3 cellular contexts compared by ENCODE assay signal in the genomic region with DNA sequence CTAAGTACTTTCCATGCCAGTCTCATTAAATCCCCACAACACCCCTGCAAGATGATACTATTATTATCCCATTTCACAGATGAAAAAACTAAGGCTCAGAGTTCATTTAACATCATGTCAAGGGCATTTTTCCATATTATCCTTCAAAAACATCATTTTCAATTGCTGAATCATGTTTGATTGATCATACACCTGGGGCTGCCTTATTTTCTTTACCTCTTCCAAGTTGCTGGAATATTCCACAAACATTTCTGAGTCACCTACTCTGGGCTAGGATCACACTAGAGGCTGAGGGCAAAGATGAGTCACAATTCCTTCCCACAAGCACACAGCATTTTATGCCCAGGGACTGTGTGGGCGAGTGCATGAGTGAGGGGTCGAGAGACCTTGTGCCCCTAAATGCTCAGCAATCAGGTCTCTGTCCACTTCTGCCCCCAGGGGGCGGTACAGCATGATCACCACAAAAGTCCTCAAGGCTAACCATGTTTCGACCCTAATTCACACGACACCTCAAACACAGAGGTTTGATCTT.
TF ChIP-seq lines count a peak whose summit lies in the region.

No MANE protein-coding gene starts in this region.

TF ChIP-seq in A549, 52 proteins besides CTCF, POLR2A, EP300 and RAD21:
- TF ChIP-seq, protein P1, sequence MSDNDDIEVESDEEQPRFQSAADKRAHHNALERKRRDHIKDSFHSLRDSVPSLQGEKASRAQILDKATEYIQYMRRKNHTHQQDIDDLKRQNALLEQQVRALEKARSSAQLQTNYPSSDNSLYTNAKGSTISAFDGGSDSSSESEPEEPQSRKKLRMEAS (IDR thresholded peaks at IDR 0.05), result 0 out of 2 replicates have a peak, but pooled peaks have one; percentile 21
- TF ChIP-seq FOSL2 (IDR thresholded peaks at IDR 0.05) (no peak), FOSL2 (CRISPR knock-in tag; IDR thresholded peaks at IDR 0.05) (peak; percentile 78), CBX2 (IDR thresholded peaks at IDR 0.05; ENCODE audit: borderline replicate concordance, low read depth) (no peak)

TF ChIP-seq in SK-N-SH treated with all-trans-retinoic acid at 6 μM for 48 hours, 23 proteins besides CTCF, POLR2A, EP300 and RAD21:
- TF ChIP-seq ESRRG (CRISPR knock-in tag; IDR thresholded peaks at IDR 0.05) (no peak), TCF4 (CRISPR knock-in tag; IDR thresholded peaks at IDR 0.05; ENCODE audit: borderline replicate concordance) (no peak), SNAI2 (CRISPR knock-in tag; IDR thresholded peaks at IDR 0.05) (no peak), ZNF70 (CRISPR knock-in tag; IDR thresholded peaks at IDR 0.05) (no peak), RARB (CRISPR knock-in tag; IDR thresholded peaks at IDR 0.05) (no peak), TOX (CRISPR knock-in tag; IDR thresholded peaks at IDR 0.05; ENCODE audit: borderline replicate concordance) (no peak), ISL1 (CRISPR knock-in tag; IDR thresholded peaks at IDR 0.05) (no peak), ZFP30 (CRISPR knock-in tag; IDR thresholded peaks at IDR 0.05) (no peak), ZC3H10 (CRISPR knock-in tag; IDR thresholded peaks at IDR 0.05) (no peak)
- TF ChIP-seq, protein P2, sequence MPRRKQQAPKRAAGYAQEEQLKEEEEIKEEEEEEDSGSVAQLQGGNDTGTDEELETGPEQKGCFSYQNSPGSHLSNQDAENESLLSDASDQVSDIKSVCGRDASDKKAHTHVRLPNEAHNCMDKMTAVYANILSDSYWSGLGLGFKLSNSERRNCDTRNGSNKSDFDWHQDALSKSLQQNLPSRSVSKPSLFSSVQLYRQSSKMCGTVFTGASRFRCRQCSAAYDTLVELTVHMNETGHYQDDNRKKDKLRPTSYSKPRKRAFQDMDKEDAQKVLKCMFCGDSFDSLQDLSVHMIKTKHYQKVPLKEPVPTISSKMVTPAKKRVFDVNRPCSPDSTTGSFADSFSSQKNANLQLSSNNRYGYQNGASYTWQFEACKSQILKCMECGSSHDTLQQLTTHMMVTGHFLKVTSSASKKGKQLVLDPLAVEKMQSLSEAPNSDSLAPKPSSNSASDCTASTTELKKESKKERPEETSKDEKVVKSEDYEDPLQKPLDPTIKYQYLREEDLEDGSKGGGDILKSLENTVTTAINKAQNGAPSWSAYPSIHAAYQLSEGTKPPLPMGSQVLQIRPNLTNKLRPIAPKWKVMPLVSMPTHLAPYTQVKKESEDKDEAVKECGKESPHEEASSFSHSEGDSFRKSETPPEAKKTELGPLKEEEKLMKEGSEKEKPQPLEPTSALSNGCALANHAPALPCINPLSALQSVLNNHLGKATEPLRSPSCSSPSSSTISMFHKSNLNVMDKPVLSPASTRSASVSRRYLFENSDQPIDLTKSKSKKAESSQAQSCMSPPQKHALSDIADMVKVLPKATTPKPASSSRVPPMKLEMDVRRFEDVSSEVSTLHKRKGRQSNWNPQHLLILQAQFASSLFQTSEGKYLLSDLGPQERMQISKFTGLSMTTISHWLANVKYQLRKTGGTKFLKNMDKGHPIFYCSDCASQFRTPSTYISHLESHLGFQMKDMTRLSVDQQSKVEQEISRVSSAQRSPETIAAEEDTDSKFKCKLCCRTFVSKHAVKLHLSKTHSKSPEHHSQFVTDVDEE (CRISPR knock-in tag; IDR thresholded peaks at IDR 0.05), result no peak

TF ChIP-seq in K562, 482 proteins besides CTCF, POLR2A, EP300 and RAD21:
- TF ChIP-seq, protein P3, sequence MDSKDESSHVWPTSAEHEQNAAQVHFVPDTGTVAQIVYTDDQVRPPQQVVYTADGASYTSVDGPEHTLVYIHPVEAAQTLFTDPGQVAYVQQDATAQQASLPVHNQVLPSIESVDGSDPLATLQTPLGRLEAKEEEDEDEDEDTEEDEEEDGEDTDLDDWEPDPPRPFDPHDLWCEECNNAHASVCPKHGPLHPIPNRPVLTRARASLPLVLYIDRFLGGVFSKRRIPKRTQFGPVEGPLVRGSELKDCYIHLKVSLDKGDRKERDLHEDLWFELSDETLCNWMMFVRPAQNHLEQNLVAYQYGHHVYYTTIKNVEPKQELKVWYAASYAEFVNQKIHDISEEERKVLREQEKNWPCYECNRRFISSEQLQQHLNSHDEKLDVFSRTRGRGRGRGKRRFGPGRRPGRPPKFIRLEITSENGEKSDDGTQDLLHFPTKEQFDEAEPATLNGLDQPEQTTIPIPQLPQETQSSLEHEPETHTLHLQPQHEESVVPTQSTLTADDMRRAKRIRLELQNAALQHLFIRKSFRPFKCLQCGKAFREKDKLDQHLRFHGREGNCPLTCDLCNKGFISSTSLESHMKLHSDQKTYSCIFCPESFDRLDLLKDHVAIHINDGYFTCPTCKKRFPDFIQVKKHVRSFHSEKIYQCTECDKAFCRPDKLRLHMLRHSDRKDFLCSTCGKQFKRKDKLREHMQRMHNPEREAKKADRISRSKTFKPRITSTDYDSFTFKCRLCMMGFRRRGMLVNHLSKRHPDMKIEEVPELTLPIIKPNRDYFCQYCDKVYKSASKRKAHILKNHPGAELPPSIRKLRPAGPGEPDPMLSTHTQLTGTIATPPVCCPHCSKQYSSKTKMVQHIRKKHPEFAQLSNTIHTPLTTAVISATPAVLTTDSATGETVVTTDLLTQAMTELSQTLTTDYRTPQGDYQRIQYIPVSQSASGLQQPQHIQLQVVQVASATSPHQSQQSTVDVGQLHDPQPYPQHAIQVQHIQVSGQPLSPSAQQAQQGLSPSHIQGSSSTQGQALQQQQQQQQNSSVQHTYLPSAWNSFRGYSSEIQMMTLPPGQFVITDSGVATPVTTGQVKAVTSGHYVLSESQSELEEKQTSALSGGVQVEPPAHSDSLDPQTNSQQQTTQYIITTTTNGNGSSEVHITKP (IDR thresholded peaks at IDR 0.05; ENCODE audit: partially characterized antibody), result no peak
- TF ChIP-seq EGR1 (conservative IDR thresholded peaks at IDR 0.05) (peak; percentile 84), ADNP (tag; IDR thresholded peaks at IDR 0.05) (peak; percentile 92), MIER1 (IDR thresholded peaks at IDR 0.05; ENCODE audit: low read depth) (no peak), HCFC1 (IDR thresholded peaks at IDR 0.05; ENCODE audit: low read depth, low read length) (no peak), STAG1 (CRISPR knock-in tag; IDR thresholded peaks at IDR 0.05; ENCODE audit: borderline replicate concordance) (peak; percentile 29; the same call in 1 of the 2 replicates), HDAC2 (IDR thresholded peaks at IDR 0.05) (peak; percentile 51), SMC3 (conservative IDR thresholded peaks at IDR 0.05; ENCODE audit: insufficient read depth, low read depth, low read length) (peak; percentile 42; the same call in 1 of the 2 replicates), CREM (IDR thresholded peaks at IDR 0.05; ENCODE audit: low read depth) (no peak), NCOA1 (IDR thresholded peaks at IDR 0.05; ENCODE audit: low read depth) (no peak), PHF20 (IDR thresholded peaks at IDR 0.05; ENCODE audit: partially characterized antibody) (peak; percentile 31), ZNF197 (CRISPR knock-in tag; IDR thresholded peaks at IDR 0.05; ENCODE audit: low read depth) (no peak), SMARCA5 (IDR thresholded peaks at IDR 0.05) (0 out of 2 replicates have a peak, but pooled peaks have one; percentile 21), BCOR (IDR thresholded peaks at IDR 0.05) (peak; percentile 84), RBM25 (IDR thresholded peaks at IDR 0.05; ENCODE audit: low read depth, low read length, severe bottlenecking) (peak; percentile 78), ERF (CRISPR knock-in tag; IDR thresholded peaks at IDR 0.05) (no peak), ZNF717 (CRISPR knock-in tag; IDR thresholded peaks at IDR 0.05) (no peak), OTX1 (CRISPR knock-in tag; IDR thresholded peaks at IDR 0.05) (no peak), ZBTB7A (IDR thresholded peaks at IDR 0.05; ENCODE audit: borderline replicate concordance, control insufficient read depth, low read depth, low read length) (peak; percentile 92), KDM1A (IDR thresholded peaks at IDR 0.05) (peak; percentile 64 to 72; a peak in 3 of 4 replicates), CBX3 (IDR thresholded peaks at IDR 0.05; ENCODE audit: borderline replicate concordance in 1 of 2, low read length in 2 of 2) (peak in 1 of 2 experiments; percentile 11; a peak in 1 of 3 replicates), EHMT2 (IDR thresholded peaks at IDR 0.05) (no peak), ZNF766 (CRISPR knock-in tag; conservative IDR thresholded peaks at IDR 0.05) (no peak)
- TF ChIP-seq, protein P4, sequence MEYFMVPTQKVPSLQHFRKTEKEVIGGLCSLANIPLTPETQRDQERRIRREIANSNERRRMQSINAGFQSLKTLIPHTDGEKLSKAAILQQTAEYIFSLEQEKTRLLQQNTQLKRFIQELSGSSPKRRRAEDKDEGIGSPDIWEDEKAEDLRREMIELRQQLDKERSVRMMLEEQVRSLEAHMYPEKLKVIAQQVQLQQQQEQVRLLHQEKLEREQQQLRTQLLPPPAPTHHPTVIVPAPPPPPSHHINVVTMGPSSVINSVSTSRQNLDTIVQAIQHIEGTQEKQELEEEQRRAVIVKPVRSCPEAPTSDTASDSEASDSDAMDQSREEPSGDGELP (CRISPR knock-in tag; IDR thresholded peaks at IDR 0.05; ENCODE audit: borderline replicate concordance), result 0 out of 2 replicates have a peak, but pooled peaks have one; percentile 15
- TF ChIP-seq, protein P5, sequence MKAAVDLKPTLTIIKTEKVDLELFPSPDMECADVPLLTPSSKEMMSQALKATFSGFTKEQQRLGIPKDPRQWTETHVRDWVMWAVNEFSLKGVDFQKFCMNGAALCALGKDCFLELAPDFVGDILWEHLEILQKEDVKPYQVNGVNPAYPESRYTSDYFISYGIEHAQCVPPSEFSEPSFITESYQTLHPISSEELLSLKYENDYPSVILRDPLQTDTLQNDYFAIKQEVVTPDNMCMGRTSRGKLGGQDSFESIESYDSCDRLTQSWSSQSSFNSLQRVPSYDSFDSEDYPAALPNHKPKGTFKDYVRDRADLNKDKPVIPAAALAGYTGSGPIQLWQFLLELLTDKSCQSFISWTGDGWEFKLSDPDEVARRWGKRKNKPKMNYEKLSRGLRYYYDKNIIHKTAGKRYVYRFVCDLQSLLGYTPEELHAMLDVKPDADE (conservative IDR thresholded peaks at IDR 0.05; ENCODE audit: control insufficient read depth, low read depth, low read length), result no peak
- TF ChIP-seq, protein P6, sequence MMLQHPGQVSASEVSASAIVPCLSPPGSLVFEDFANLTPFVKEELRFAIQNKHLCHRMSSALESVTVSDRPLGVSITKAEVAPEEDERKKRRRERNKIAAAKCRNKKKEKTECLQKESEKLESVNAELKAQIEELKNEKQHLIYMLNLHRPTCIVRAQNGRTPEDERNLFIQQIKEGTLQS (IDR thresholded peaks at IDR 0.05), result peak; percentile 49; the same call in 1 of the 2 replicates
- TF ChIP-seq, protein P6 (CRISPR knock-in tag; conservative IDR thresholded peaks at IDR 0.05), result no peak
- TF ChIP-seq, protein P7, sequence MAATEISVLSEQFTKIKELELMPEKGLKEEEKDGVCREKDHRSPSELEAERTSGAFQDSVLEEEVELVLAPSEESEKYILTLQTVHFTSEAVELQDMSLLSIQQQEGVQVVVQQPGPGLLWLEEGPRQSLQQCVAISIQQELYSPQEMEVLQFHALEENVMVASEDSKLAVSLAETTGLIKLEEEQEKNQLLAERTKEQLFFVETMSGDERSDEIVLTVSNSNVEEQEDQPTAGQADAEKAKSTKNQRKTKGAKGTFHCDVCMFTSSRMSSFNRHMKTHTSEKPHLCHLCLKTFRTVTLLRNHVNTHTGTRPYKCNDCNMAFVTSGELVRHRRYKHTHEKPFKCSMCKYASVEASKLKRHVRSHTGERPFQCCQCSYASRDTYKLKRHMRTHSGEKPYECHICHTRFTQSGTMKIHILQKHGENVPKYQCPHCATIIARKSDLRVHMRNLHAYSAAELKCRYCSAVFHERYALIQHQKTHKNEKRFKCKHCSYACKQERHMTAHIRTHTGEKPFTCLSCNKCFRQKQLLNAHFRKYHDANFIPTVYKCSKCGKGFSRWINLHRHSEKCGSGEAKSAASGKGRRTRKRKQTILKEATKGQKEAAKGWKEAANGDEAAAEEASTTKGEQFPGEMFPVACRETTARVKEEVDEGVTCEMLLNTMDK (IDR thresholded peaks at IDR 0.05; ENCODE audit: borderline replicate concordance, insufficient read depth, low read depth, low read length, poor library complexity, severe bottlenecking), result peak; percentile 46
- TF ChIP-seq, protein P8, sequence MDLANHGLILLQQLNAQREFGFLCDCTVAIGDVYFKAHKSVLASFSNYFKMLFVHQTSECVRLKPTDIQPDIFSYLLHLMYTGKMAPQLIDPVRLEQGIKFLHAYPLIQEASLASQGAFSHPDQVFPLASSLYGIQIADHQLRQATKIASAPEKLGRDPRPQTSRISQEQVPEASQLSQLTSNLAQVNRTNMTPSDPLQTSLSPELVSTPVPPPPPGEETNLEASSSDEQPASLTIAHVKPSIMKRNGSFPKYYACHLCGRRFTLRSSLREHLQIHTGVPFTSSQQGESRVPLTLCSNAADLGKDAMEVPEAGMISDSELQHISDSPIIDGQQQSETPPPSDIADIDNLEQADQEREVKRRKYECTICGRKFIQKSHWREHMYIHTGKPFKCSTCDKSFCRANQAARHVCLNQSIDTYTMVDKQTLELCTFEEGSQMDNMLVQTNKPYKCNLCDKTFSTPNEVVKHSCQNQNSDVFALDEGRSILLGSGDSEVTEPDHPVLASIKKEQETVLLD (IDR thresholded peaks at IDR 0.05), result peak; percentile 50; the same call in 1 of the 2 replicates
- TF ChIP-seq, protein P9, sequence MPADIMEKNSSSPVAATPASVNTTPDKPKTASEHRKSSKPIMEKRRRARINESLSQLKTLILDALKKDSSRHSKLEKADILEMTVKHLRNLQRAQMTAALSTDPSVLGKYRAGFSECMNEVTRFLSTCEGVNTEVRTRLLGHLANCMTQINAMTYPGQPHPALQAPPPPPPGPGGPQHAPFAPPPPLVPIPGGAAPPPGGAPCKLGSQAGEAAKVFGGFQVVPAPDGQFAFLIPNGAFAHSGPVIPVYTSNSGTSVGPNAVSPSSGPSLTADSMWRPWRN (IDR thresholded peaks at IDR 0.05; ENCODE audit: low read depth), result no peak
